9 cellular contexts compared by ENCODE assay signal in genomic region chr16:2009791-2010510, GRCh38. TPM values are rescaled to one million over a fixed set of nuclear protein-coding genes. Genes with fewer than 3 reads are reported as not detected.
DNase-seq lines count a peak whose midpoint lies in the region; ATAC-seq, FAIRE-seq and TF ChIP-seq lines count a peak whose summit lies in the region.
"Had no signal": no experiment of that assay in that cellular context is flagged by ENCODE, and none has a peak within 500 bp of the region (broad histone marks: within the 10 kb centered on the region; RNA-seq: fewer than 3 reads in every experiment).

Gene ZNF598 (minus strand): TSS chr16:2009821.

- peak within 1 kb of the TSS; percentile 83 for H3K4me3 Mint-ChIP-seq in central memory CD8-positive, alpha-beta T cell

- DNase-seq in DMS153 (lab: John Stamatoyannopoulos, UW) (peak; percentile 75), DMS153 treated with DMSO at 0.1 percent for 48 hours (lab: John Stamatoyannopoulos, UW; ENCODE audit: unreplicated experiment) (no peak), NCI-H2171 treated with DMSO at 0.1 percent for 48 hours (lab: John Stamatoyannopoulos, UW) (peak; percentile 80), kidney (peak; percentile 95)
- peak; percentile 49 to 73 (median 62) for DNase-seq in activated CD4-positive, CD25-positive, alpha-beta regulatory T cell (lab: John Stamatoyannopoulos, UW)
- DNase-seq in central memory CD8-positive, alpha-beta T cell (ENCODE audit: low spot score in 2 of 2) = peak; percentile 56 to 59
- DNase-seq in stimulated activated CD4-positive, alpha-beta T cell treated with anti-CD3 and anti-CD28 coated beads, Interleukin-12 subunit alpha, Interleukin-12 subunit beta, amount 100 ng/mL, for 48 hours (ENCODE audit: low read depth in 2 of 3, low spot score in 1 of 3) = peak; percentile 53 to 79 (median 55)

- H3K36me3 ChIP-seq in kidney (ENCODE audit: control insufficient read depth in 1 of 2, insufficient read depth in 2 of 2, low read length in 2 of 2) = no peaks in the 10 kb centered on the region

- peak within 1 kb of the TSS; percentile 80 to 88 for H3K9ac ChIP-seq in kidney (ENCODE audit: low read length in 2 of 2)

- peak within 1 kb of the TSS; percentile 85 to 87 for H3K27ac ChIP-seq in kidney (ENCODE audit: low read depth in 2 of 2, low read length in 2 of 2)

- H3K4me1 ChIP-seq in kidney (ENCODE audit: control insufficient read depth in 1 of 2, insufficient read depth in 1 of 2, low read depth in 1 of 2, low read length in 2 of 2) = peaks cover 3 to 29% of the 10 kb centered on the region in 2 donors

- H3K36me3 Mint-ChIP-seq in central memory CD8-positive, alpha-beta T cell (ENCODE audit: insufficient read depth) = peaks cover 7% of the 10 kb centered on the region

- H3K27ac Mint-ChIP-seq in central memory CD8-positive, alpha-beta T cell (ENCODE audit: low read depth) = peak within 1 kb of the TSS; percentile 93

- no peaks in the 10 kb centered on the region for H3K9me3 Mint-ChIP-seq in central memory CD8-positive, alpha-beta T cell

- no peaks in the 10 kb centered on the region for H3K9me3 ChIP-seq in kidney (ENCODE audit: control insufficient read depth in 1 of 2, low read length in 2 of 2)

- H3K4me3 ChIP-seq in kidney (ENCODE audit: low read length in 2 of 2) = peak within 1 kb of the TSS; percentile 77 to 97

- no peak for FAIRE-seq in kidney (lab: Jason Lieb, UNC)
- FAIRE-seq: A204.1 had no signal

- no peak for TF ChIP-seq CTCF in kidney (IDR thresholded peaks at IDR 0.05; ENCODE audit: borderline replicate concordance, extremely low read depth, insufficient read depth)

- H3K27me3 Mint-ChIP-seq in central memory CD8-positive, alpha-beta T cell = no peaks in the 10 kb centered on the region

- peak; percentile 68 for ATAC-seq in HG02973 (IDR thresholded peaks at IDR 0.05; ENCODE audit: unreplicated experiment)
- ATAC-seq in central memory CD8-positive, alpha-beta T cell (replicated peaks; ENCODE audit: extremely low read depth, poor library complexity, severe bottlenecking) = peak; percentile 93

- intact Hi-C loops in kidney (cut with DNase I) = no loop called here

- H3K4me1 Mint-ChIP-seq in central memory CD8-positive, alpha-beta T cell = peaks cover 44% of the 10 kb centered on the region

RNA-seq across cellular contexts. Expression of gene ZNF598, which starts in this region (rescaled TPM):
- total RNA-seq in kidney = 34.9 TPM
- 14.3 TPM for polyA plus RNA-seq in kidney (ENCODE audit: insufficient read depth, low read depth, low replicate concordance)
